In genomic region chr20:45938727-45939438, GRCh38 we compare ENCODE assay signal across 18 cellular contexts. TPM values are rescaled to one million over a fixed set of nuclear protein-coding genes. Genes with fewer than 3 reads are reported as not detected.
DNase-seq lines count a peak whose midpoint lies in the region; ATAC-seq and TF ChIP-seq lines count a peak whose summit lies in the region.
"Had no signal": no experiment of that assay in that cellular context is flagged by ENCODE, and none has a peak within 500 bp of the region (broad histone marks: within the 10 kb centered on the region; RNA-seq: fewer than 3 reads in every experiment).

No MANE protein-coding gene starts in this region.

- DNase-seq in CD4-positive, CD25-positive, alpha-beta regulatory T cell, result no peak
- DNase-seq in GM20000 (ENCODE audit: low spot score) (peak; percentile 4), iPS-NIHi7 (ENCODE audit: extremely low spot score) (peak; percentile 63), SK-N-DZ (ENCODE audit: low spot score) (no peak), NOMO-1 treated with DMSO at 0.1 percent for 48 hours (lab: John Stamatoyannopoulos, UW; ENCODE audit: unreplicated experiment) (no peak), SW480 (ENCODE audit: low spot score) (no peak)
- DNase-seq: activated CD8-positive, alpha-beta memory T cell treated with anti-CD3 and anti-CD28 coated beads, Interleukin-2, amount 50 U/mL, for 4 hours; DMS79; NCI-H446 had no signal

- H3K4me3 ChIP-seq in CD4-positive, CD25-positive, alpha-beta regulatory T cell (ENCODE audit: low read depth, low read length), result no peak overlapping the region
- H3K4me3 ChIP-seq: adrenal gland, BLaER1, gastroesophageal sphincter, mucosa of descending colon, pancreas, skin epidermis had no signal

- H3K9me3 Mint-ChIP-seq in CD4-positive, CD25-positive, alpha-beta regulatory T cell, result no peaks in the 10 kb centered on the region
- no peaks in the 10 kb centered on the region for H3K9me3 Mint-ChIP-seq in activated T-helper 17 cell treated with anti-CD3 and anti-CD28 coated beads, Interleukin-2, amount 50 U/mL, for 72 hours

- H3K4me1 ChIP-seq in CD4-positive, CD25-positive, alpha-beta regulatory T cell (ENCODE audit: control insufficient read depth, insufficient read depth, low read length, poor library complexity, severe bottlenecking), result peaks cover 33% of the 10 kb centered on the region

- H3K27ac ChIP-seq in CD4-positive, CD25-positive, alpha-beta regulatory T cell (ENCODE audit: insufficient read depth, low read length, poor library complexity, severe bottlenecking), result no peak overlapping the region
- H3K27ac ChIP-seq: adrenal gland, BLaER1, gastroesophageal sphincter, pancreas had no signal

- peaks cover 28% of the 10 kb centered on the region for H3K36me3 Mint-ChIP-seq in CD4-positive, CD25-positive, alpha-beta regulatory T cell
- peaks cover 68% of the 10 kb centered on the region for H3K36me3 Mint-ChIP-seq in activated T-helper 17 cell treated with anti-CD3 and anti-CD28 coated beads, Interleukin-2, amount 50 U/mL, for 72 hours (ENCODE audit: low read depth)

- H3K36me3 ChIP-seq in CD4-positive, CD25-positive, alpha-beta regulatory T cell (ENCODE audit: control insufficient read depth, insufficient read depth, low read length), result peaks cover 58% of the 10 kb centered on the region

- ATAC-seq in CD4-positive, CD25-positive, alpha-beta regulatory T cell (ENCODE audit: low read depth in 2 of 2), result no peak
- no peak for ATAC-seq in activated T-helper 17 cell treated with anti-CD3 and anti-CD28 coated beads, Interleukin-2, amount 50 U/mL, for 72 hours (replicated peaks)
- ATAC-seq in GM18909 (IDR thresholded peaks at IDR 0.05; ENCODE audit: poor library complexity, unreplicated experiment), result no peak
- ATAC-seq: gastroesophageal sphincter, mucosa of descending colon, pancreas, SK-N-SH treated with all-trans-retinoic acid at 6 μM for 48 hours had no signal

- no peak for TF ChIP-seq CTCF in GM20000 (IDR thresholded peaks at IDR 0.05; ENCODE audit: extremely low read depth, missing control alignments)

- H3K27me3 ChIP-seq in CD4-positive, CD25-positive, alpha-beta regulatory T cell (ENCODE audit: control insufficient read depth, insufficient read depth, low read length), result no peaks in the 10 kb centered on the region
- H3K27me3 ChIP-seq: adrenal gland, BLaER1, gastroesophageal sphincter, pancreas had no signal

- peak overlapping the region; percentile 23 to 86 (median 66) for H3K4me3 Mint-ChIP-seq in CD4-positive, CD25-positive, alpha-beta regulatory T cell
- no peak overlapping the region for H3K4me3 Mint-ChIP-seq in activated T-helper 17 cell treated with anti-CD3 and anti-CD28 coated beads, Interleukin-2, amount 50 U/mL, for 72 hours

- peaks cover 5 to 32% (median 20%) of the 10 kb centered on the region in 4 donors for H3K4me1 Mint-ChIP-seq in CD4-positive, CD25-positive, alpha-beta regulatory T cell
- peaks cover 19% of the 10 kb centered on the region for H3K4me1 Mint-ChIP-seq in activated T-helper 17 cell treated with anti-CD3 and anti-CD28 coated beads, Interleukin-2, amount 50 U/mL, for 72 hours

- H3K27me3 Mint-ChIP-seq in CD4-positive, CD25-positive, alpha-beta regulatory T cell, result no peaks in the 10 kb centered on the region
- H3K27me3 Mint-ChIP-seq in activated T-helper 17 cell treated with anti-CD3 and anti-CD28 coated beads, Interleukin-2, amount 50 U/mL, for 72 hours, result no peaks in the 10 kb centered on the region

- no peaks in the 10 kb centered on the region for H3K9me3 ChIP-seq in CD4-positive, CD25-positive, alpha-beta regulatory T cell (ENCODE audit: control insufficient read depth in 2 of 2, low read length in 2 of 2)
- H3K9me3 ChIP-seq: adrenal gland, BLaER1, gastroesophageal sphincter, mucosa of descending colon, pancreas had no signal

- peak overlapping the region; percentile 90 to 95 (median 90) for H3K27ac Mint-ChIP-seq in CD4-positive, CD25-positive, alpha-beta regulatory T cell
- H3K27ac Mint-ChIP-seq in activated T-helper 17 cell treated with anti-CD3 and anti-CD28 coated beads, Interleukin-2, amount 50 U/mL, for 72 hours, result peak overlapping the region; percentile 90

RNA-seq across cellular contexts. Expression of gene PCIF1, which starts 4.4 kb away (rescaled TPM):
- total RNA-seq in CD4-positive, CD25-positive, alpha-beta regulatory T cell, result 95.3 TPM
- polyA plus RNA-seq in CD4-positive, CD25-positive, alpha-beta regulatory T cell, result 10 to 100 TPM; 82.0 to 93.6 (median 91.8) TPM
- total RNA-seq in activated T-helper 17 cell treated with anti-CD3 and anti-CD28 coated beads, Interleukin-2, amount 50 U/mL, for 72 hours, result 10 to 100 TPM; 33.1 to 34.3 TPM
- polyA plus RNA-seq in SK-N-DZ (2014; cell fraction: cytosol; rRNA removed), result 13.0 and 13.5 TPM in 2 replicates
- 13.2 and 33.7 TPM in 2 replicates for polyA plus RNA-seq in SK-N-DZ (2014; cell fraction: nucleus; rRNA removed)

RNA-seq across cellular contexts. Expression of gene PLTP, which starts 26.9 kb away (rescaled TPM):
- 0.67 TPM for total RNA-seq in CD4-positive, CD25-positive, alpha-beta regulatory T cell
- polyA plus RNA-seq in CD4-positive, CD25-positive, alpha-beta regulatory T cell, result 1 to 10 TPM in 3 of 4 donors, not detected in 1; 2.0 to 4.6 (median 2.3) TPM
- 10 to 100 TPM in 1 of 2 donors, 1 to 10 TPM in 1; 6.6 to 12.1 TPM for total RNA-seq in activated T-helper 17 cell treated with anti-CD3 and anti-CD28 coated beads, Interleukin-2, amount 50 U/mL, for 72 hours
- 27.4 and 30.2 TPM in 2 replicates for polyA plus RNA-seq in SK-N-DZ (2014; cell fraction: cytosol; rRNA removed)
- polyA plus RNA-seq in SK-N-DZ (2014; cell fraction: nucleus; rRNA removed), result 16.1 and 25.6 TPM in 2 replicates

RNA-seq across cellular contexts. Expression of gene ZNF335, which starts 33.1 kb away (rescaled TPM):
- 137 TPM for total RNA-seq in CD4-positive, CD25-positive, alpha-beta regulatory T cell
- 10 to 100 TPM in 3 of 4 donors, 1 to 10 TPM in 1; 8.2 to 15.1 (median 12.0) TPM for polyA plus RNA-seq in CD4-positive, CD25-positive, alpha-beta regulatory T cell
- total RNA-seq in activated T-helper 17 cell treated with anti-CD3 and anti-CD28 coated beads, Interleukin-2, amount 50 U/mL, for 72 hours, result 10 to 100 TPM; 46.0 to 53.9 TPM
- polyA plus RNA-seq in SK-N-DZ (2014; cell fraction: cytosol; rRNA removed), result 14.4 and 15.1 TPM in 2 replicates
- 33.7 and 53.1 TPM in 2 replicates for polyA plus RNA-seq in SK-N-DZ (2014; cell fraction: nucleus; rRNA removed)

RNA-seq across cellular contexts. Expression of gene CTSA, which starts 47.7 kb away (rescaled TPM):
- 104 TPM for total RNA-seq in CD4-positive, CD25-positive, alpha-beta regulatory T cell
- polyA plus RNA-seq in CD4-positive, CD25-positive, alpha-beta regulatory T cell, result 100 to 1,000 TPM; 148 to 190 (median 168) TPM
- total RNA-seq in activated T-helper 17 cell treated with anti-CD3 and anti-CD28 coated beads, Interleukin-2, amount 50 U/mL, for 72 hours, result 100 to 1,000 TPM; 117 to 152 TPM
- 42.6 and 48.7 TPM in 2 replicates for polyA plus RNA-seq in SK-N-DZ (2014; cell fraction: cytosol; rRNA removed)
- 183 and 260 TPM in 2 replicates for polyA plus RNA-seq in SK-N-DZ (2014; cell fraction: nucleus; rRNA removed)

RNA-seq across cellular contexts. Expression of gene NEURL2, which starts 47.9 kb away (rescaled TPM):
- total RNA-seq in CD4-positive, CD25-positive, alpha-beta regulatory T cell, result 0.76 TPM
- 1 to 10 TPM; 1.4 to 3.0 (median 2.5) TPM for polyA plus RNA-seq in CD4-positive, CD25-positive, alpha-beta regulatory T cell
- 1 to 10 TPM; 1.7 to 2.1 TPM for total RNA-seq in activated T-helper 17 cell treated with anti-CD3 and anti-CD28 coated beads, Interleukin-2, amount 50 U/mL, for 72 hours
- 12.8 and 18.3 TPM in 2 replicates for polyA plus RNA-seq in SK-N-DZ (2014; cell fraction: cytosol; rRNA removed)
- 23.6 and 36.5 TPM in 2 replicates for polyA plus RNA-seq in SK-N-DZ (2014; cell fraction: nucleus; rRNA removed)

Comparison
In these comparisons a context has a peak if more than half of its experiments do, and no peak if none do; other contexts are left out.
1. DNase-seq: peak in GM20000 (single experiment) and iPS-NIHi7 (single experiment); none in CD4-positive, CD25-positive, alpha-beta regulatory T cell (0 of 3), SK-N-DZ (single experiment), NOMO-1 treated with DMSO at 0.1 percent for 48 hours (single experiment) and SW480 (single experiment).